ENCODE assay signal across 22 cellular contexts in genomic region chr3:36060950-36061349, GRCh38.
DNase-seq lines count a peak whose midpoint lies in the region; ATAC-seq, FAIRE-seq and TF ChIP-seq lines count a peak whose summit lies in the region.
"Had no signal": no experiment of that assay in that cellular context is flagged by ENCODE, and none has a peak within 500 bp of the region (broad histone marks: within the 10 kb centered on the region; RNA-seq: fewer than 3 reads in every experiment).

No MANE protein-coding gene starts in this region.

- H3K4me1 Mint-ChIP-seq in activated CD8-positive, alpha-beta memory T cell treated with anti-CD3 and anti-CD28 coated beads, Interleukin-2, amount 10 ng/mL, durations not matched to agents 7 days and 5 days, result no peaks in the 10 kb centered on the region
- no peaks in the 10 kb centered on the region for H3K4me1 Mint-ChIP-seq in glutamatergic neuron (ENCODE audit: low read depth, unreplicated experiment)

- H4K20me1 ChIP-seq in PC-3 (ENCODE audit: low read length), result no peaks in the 10 kb centered on the region

- DNase-seq in D721Med (ENCODE audit: insufficient read length, low spot score), result no peak
- peak; percentile 0 for DNase-seq in NCI-H128 (lab: John Stamatoyannopoulos, UW; ENCODE audit: unreplicated experiment)
- peak; percentile 88 for DNase-seq in PC-3
- DNase-seq in foreskin keratinocyte, result peak; percentile 2 to 38
- DNase-seq in activated CD8-positive, alpha-beta memory T cell treated with anti-CD3 and anti-CD28 coated beads, Interleukin-2, amount 10 ng/mL, durations not matched to agents 7 days and 5 days, result no peak
- no peak for DNase-seq in glutamatergic neuron
- DNase-seq: activated CD4-positive, alpha-beta T cell treated with anti-CD3 and anti-CD28 coated beads for 48 hours; activated effector memory CD4-positive, alpha-beta T cell treated with anti-CD3 and anti-CD28 coated beads, Interleukin-2, amount 50 U/mL, for 16 hours; COR-L47; GF-D8; GOT3; Kasumi-1; NCI-H146; NCI-H69; stimulated activated CD4-positive, alpha-beta T cell treated with anti-CD3 and anti-CD28 coated beads, Interleukin-4, amount 100 ng/mL, for 1 hour; SW 1271; upper lobe of right lung had no signal

- ATAC-seq in PC-3 (peak; percentile 47), foreskin keratinocyte (peak; percentile 38), HG02763 (IDR thresholded peaks at IDR 0.05; ENCODE audit: unreplicated experiment) (no peak), HG02970 (IDR thresholded peaks at IDR 0.05; ENCODE audit: low FRiP score, unreplicated experiment) (no peak)
- no peak for ATAC-seq in activated CD8-positive, alpha-beta memory T cell treated with anti-CD3 and anti-CD28 coated beads, Interleukin-2, amount 10 ng/mL, durations not matched to agents 7 days and 5 days
- ATAC-seq: upper lobe of right lung had no signal

- H3K27me3 ChIP-seq in PC-3 (ENCODE audit: low read length) (no peaks in the 10 kb centered on the region), foreskin keratinocyte (no peaks in the 10 kb centered on the region)
- H3K27me3 ChIP-seq: neutrophil, upper lobe of right lung had no signal

- intact Hi-C loops in PC-3 (cut with micrococcal nuclease), result loop anchor here (5.0 kb wide), 2 partner anchors 94 to 641 kb away; no protein-coding TSS in a partner anchor

- no peaks in the 10 kb centered on the region for H3K9me3 ChIP-seq in PC-3 (ENCODE audit: low read length)
- H3K9me3 ChIP-seq: neutrophil, upper lobe of right lung had no signal

- H3K9ac ChIP-seq in PC-3 (ENCODE audit: low read length), result peak overlapping the region; percentile 19

- CTCF ChIA-PET in PC-3 (lab: Charles Lee), result no interaction called here
- CTCF ChIA-PET in activated CD8-positive, alpha-beta memory T cell treated with anti-CD3 and anti-CD28 coated beads, Interleukin-2, amount 10 ng/mL, durations not matched to agents 7 days and 5 days (lab: Charles Lee), result no interaction called here

- no TSS peak for BruUV-seq in PC-3 (replicated peaks; lab: Mats Ljungman, UMichigan)

- no peaks in the 10 kb centered on the region for H3K27me3 Mint-ChIP-seq in activated CD8-positive, alpha-beta memory T cell treated with anti-CD3 and anti-CD28 coated beads, Interleukin-2, amount 10 ng/mL, durations not matched to agents 7 days and 5 days
- no peaks in the 10 kb centered on the region for H3K27me3 Mint-ChIP-seq in glutamatergic neuron (ENCODE audit: unreplicated experiment)

- H3K4me3 Mint-ChIP-seq in activated CD8-positive, alpha-beta memory T cell treated with anti-CD3 and anti-CD28 coated beads, Interleukin-2, amount 10 ng/mL, durations not matched to agents 7 days and 5 days, result no peak overlapping the region
- no peak overlapping the region for H3K4me3 Mint-ChIP-seq in glutamatergic neuron (ENCODE audit: unreplicated experiment)

- no peak overlapping the region for H3K27ac Mint-ChIP-seq in activated CD8-positive, alpha-beta memory T cell treated with anti-CD3 and anti-CD28 coated beads, Interleukin-2, amount 10 ng/mL, durations not matched to agents 7 days and 5 days
- no peak overlapping the region for H3K27ac Mint-ChIP-seq in glutamatergic neuron (ENCODE audit: unreplicated experiment)

- peaks cover 52% of the 10 kb centered on the region for H3K4me1 ChIP-seq in PC-3 (ENCODE audit: insufficient read depth, low read length)
- H3K4me1 ChIP-seq in foreskin keratinocyte, result no peaks in the 10 kb centered on the region
- H3K4me1 ChIP-seq: upper lobe of right lung had no signal

- peak overlapping the region; percentile 49 for H3K4me2 ChIP-seq in PC-3 (ENCODE audit: low read length)
- H3K4me2 ChIP-seq: smooth muscle cell had no signal

- H3K36me3 ChIP-seq in PC-3 (ENCODE audit: low read depth, low read length), result no peaks in the 10 kb centered on the region
- H3K36me3 ChIP-seq: neutrophil, upper lobe of right lung had no signal

- no peaks in the 10 kb centered on the region for H3F3A ChIP-seq in PC-3 (ENCODE audit: low read length, unreplicated experiment)

- H3K4me3 ChIP-seq in PC-3 (ENCODE audit: low read length), result no peak overlapping the region
- H3K4me3 ChIP-seq: smooth muscle cell, upper lobe of right lung had no signal

- H3K9me2 ChIP-seq in PC-3 (replicated peaks; ENCODE audit: low read length), result no peaks in the 10 kb centered on the region

- H3K79me2 ChIP-seq in PC-3 (ENCODE audit: low read length), result no peaks in the 10 kb centered on the region

- TF ChIP-seq CTCF in D721Med (IDR thresholded peaks at IDR 0.05; ENCODE audit: insufficient read depth, missing control alignments) (no peak), PC-3 (conservative IDR thresholded peaks at IDR 0.05; ENCODE audit: low read depth, low read length) (no peak), foreskin keratinocyte (conservative IDR thresholded peaks at IDR 0.05) (no peak), glutamatergic neuron (IDR thresholded peaks at IDR 0.05; ENCODE audit: partially characterized antibody, unreplicated experiment) (no peak)

- peak; percentile 98 for FAIRE-seq in D721Med (lab: Jason Lieb, UNC)
- FAIRE-seq: TTC549 had no signal

- peaks cover 4% of the 10 kb centered on the region for H3K9me3 Mint-ChIP-seq in activated CD8-positive, alpha-beta memory T cell treated with anti-CD3 and anti-CD28 coated beads, Interleukin-2, amount 10 ng/mL, durations not matched to agents 7 days and 5 days (ENCODE audit: low read depth)
- H3K9me3 Mint-ChIP-seq in glutamatergic neuron (ENCODE audit: unreplicated experiment), result no peaks in the 10 kb centered on the region

- H2AFZ ChIP-seq in PC-3 (ENCODE audit: low read length), result no peak overlapping the region

- H3K27ac ChIP-seq in PC-3 (ENCODE audit: low read length) (peak overlapping the region; percentile 73), foreskin keratinocyte (no peak overlapping the region)
- H3K27ac ChIP-seq: neutrophil, upper lobe of right lung had no signal

- POLR2A ChIA-PET in PC-3 (lab: Charles Lee; ENCODE audit: unreplicated experiment), result no interaction called here

- H3K36me3 Mint-ChIP-seq in activated CD8-positive, alpha-beta memory T cell treated with anti-CD3 and anti-CD28 coated beads, Interleukin-2, amount 10 ng/mL, durations not matched to agents 7 days and 5 days, result no peaks in the 10 kb centered on the region
- no peaks in the 10 kb centered on the region for H3K36me3 Mint-ChIP-seq in glutamatergic neuron (ENCODE audit: unreplicated experiment)

Comparison
In these comparisons a context has a peak if more than half of its experiments do, and no peak if none do; other contexts are left out.
1. DNase-seq: peak in NCI-H128 (single experiment), PC-3 (single experiment) and foreskin keratinocyte (2 of 2); none in D721Med (single experiment), activated CD8-positive, alpha-beta memory T cell treated with anti-CD3 and anti-CD28 coated beads, Interleukin-2, amount 10 ng/mL, durations not matched to agents 7 days and 5 days (single experiment) and glutamatergic neuron (single experiment).
2. ATAC-seq: peak in PC-3 (single experiment) and foreskin keratinocyte (single experiment); none in activated CD8-positive, alpha-beta memory T cell treated with anti-CD3 and anti-CD28 coated beads, Interleukin-2, amount 10 ng/mL, durations not matched to agents 7 days and 5 days (single experiment), HG02763 (single experiment) and HG02970 (single experiment).